In the genomic region with DNA sequence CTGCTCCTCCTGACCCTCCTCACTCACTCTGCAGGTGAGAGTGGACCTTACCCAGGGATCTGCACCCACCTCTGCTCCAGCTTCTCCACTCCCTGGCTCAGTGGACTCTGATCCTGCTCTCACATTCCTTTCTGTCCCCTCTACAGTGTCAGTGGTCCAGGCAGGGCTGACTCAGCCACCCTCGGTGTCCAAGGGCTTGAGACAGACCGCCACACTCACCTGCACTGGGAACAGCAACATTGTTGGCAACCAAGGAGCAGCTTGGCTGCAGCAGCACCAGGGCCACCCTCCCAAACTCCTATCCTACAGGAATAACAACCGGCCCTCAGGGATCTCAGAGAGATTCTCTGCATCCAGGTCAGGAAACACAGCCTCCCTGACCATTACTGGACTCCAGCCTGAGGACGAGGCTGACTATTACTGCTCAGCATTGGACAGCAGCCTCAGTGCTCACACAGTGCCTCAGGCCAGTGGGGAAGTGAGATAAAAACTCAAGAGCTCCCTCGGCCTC, we compare ENCODE assay signal across 25 cellular contexts. TPM values are rescaled to one million over a fixed set of nuclear protein-coding genes. Genes with fewer than 3 reads are reported as not detected.
"Had no signal": no experiment of that assay in that cellular context is flagged by ENCODE, and none has a peak within 500 bp of the region (broad histone marks: within the 10 kb centered on the region; RNA-seq: fewer than 3 reads in every experiment).

No MANE protein-coding gene starts in this region.

- DNase-seq: activated CD4-positive, alpha-beta T cell treated with anti-CD3 and anti-CD28 coated beads for 48 hours; activated CD8-positive, alpha-beta memory T cell treated with anti-CD3 and anti-CD28 coated beads, Interleukin-2, amount 50 U/mL, for 48 hours; activated gamma-delta T cell; activated naive CD8-positive, alpha-beta T cell treated with anti-CD3 and anti-CD28 coated beads for 36 hours; central memory CD4-positive, alpha-beta T cell; hippocampal formation; kidney; occipital lobe; right cardiac atrium; stimulated activated CD4-positive, alpha-beta T cell treated with anti-CD3 and anti-CD28 coated beads, Interleukin-4, amount 100 ng/mL, for 24 hours; stimulated activated naive CD8-positive, alpha-beta T cell treated with anti-CD3 and anti-CD28 coated beads, Interleukin-15, Interleukin-2, amounts not matched to agents 100 U/mL and 50 U/mL, for 24 hours had no signal

- H3K36me3 ChIP-seq: esophagus muscularis mucosa, prostate gland had no signal

- ATAC-seq: activated CD8-positive, alpha-beta T cell treated with anti-CD3 and anti-CD28 coated beads, Interleukin-2, amount 10 ng/mL, durations not matched to agents 7 days and 5 days; right cardiac atrium; stimulated activated naive CD8-positive, alpha-beta T cell treated with anti-CD3 and anti-CD28 coated beads, Interleukin-15, Interleukin-2, amounts not matched to agents 100 U/mL and 50 U/mL, for 24 hours; WTC11 had no signal

- H3K27ac Mint-ChIP-seq: activated CD8-positive, alpha-beta T cell treated with anti-CD3 and anti-CD28 coated beads, Interleukin-2, amount 10 ng/mL, durations not matched to agents 7 days and 5 days; activated naive CD8-positive, alpha-beta T cell treated with anti-CD3 and anti-CD28 coated beads for 36 hours; activated T-cell treated with anti-CD3 and anti-CD28 coated beads, Interleukin-2, amount 50 U/mL, for 72 hours; brain; nephron; type B pancreatic cell; WTC11 had no signal

- H3K9me3 Mint-ChIP-seq: activated naive CD8-positive, alpha-beta T cell treated with anti-CD3 and anti-CD28 coated beads for 36 hours; activated T-cell treated with anti-CD3 and anti-CD28 coated beads, Interleukin-2, amount 50 U/mL, for 72 hours; brain; nephron; type B pancreatic cell; WTC11 had no signal

- H3K9me3 ChIP-seq: esophagus muscularis mucosa, prostate gland had no signal

- H3K4me3 ChIP-seq: coronary artery, esophagus muscularis mucosa, prostate gland, skin epidermis had no signal

- H3K4me3 Mint-ChIP-seq: activated CD8-positive, alpha-beta T cell treated with anti-CD3 and anti-CD28 coated beads, Interleukin-2, amount 10 ng/mL, durations not matched to agents 7 days and 5 days; activated naive CD8-positive, alpha-beta T cell treated with anti-CD3 and anti-CD28 coated beads for 36 hours; activated T-cell treated with anti-CD3 and anti-CD28 coated beads, Interleukin-2, amount 50 U/mL, for 72 hours; brain; nephron; type B pancreatic cell; WTC11 had no signal

- H3K27ac ChIP-seq: coronary artery, esophagus muscularis mucosa, prostate gland, skin epidermis had no signal

- H3K36me3 Mint-ChIP-seq: activated naive CD8-positive, alpha-beta T cell treated with anti-CD3 and anti-CD28 coated beads for 36 hours; brain; type B pancreatic cell; WTC11 had no signal

- H3K4me1 ChIP-seq: esophagus muscularis mucosa, prostate gland had no signal

- H3K4me1 Mint-ChIP-seq: WTC11 had no signal

RNA-seq across cellular contexts. Expression of a gene that starts 29.7 kb away (rescaled TPM):
- total RNA-seq: activated CD8-positive, alpha-beta T cell treated with anti-CD3 and anti-CD28 coated beads, Interleukin-2, amount 10 ng/mL, durations not matched to agents 7 days and 5 days; activated naive CD8-positive, alpha-beta T cell treated with anti-CD3 and anti-CD28 coated beads for 36 hours; activated T-cell treated with anti-CD3 and anti-CD28 coated beads, Interleukin-2, amount 50 U/mL, for 72 hours; esophagus muscularis mucosa; glomerular endothelial cell; kidney; mesenteric fat pad; occipital lobe; prostate gland; right cardiac atrium; T-helper 2 cell treated with Interferon-gamma antibody and Interleukin-4, amounts not matched to agents 100 ng/mL and 5 ng/mL, for 36 hours; WTC11 had no signal
- polyA plus RNA-seq: liver, right cardiac atrium had no signal
